In genomic region chr10:113047963-113048781, GRCh38 we compare ENCODE assay signal across 1 cellular context.
TF ChIP-seq lines count a peak whose summit lies in the region.

No MANE protein-coding gene starts in this region.

TF ChIP-seq in WTC11, 78 proteins besides CTCF, POLR2A, EP300 and RAD21 (continued from another document):
- no peak for TF ChIP-seq PRDM15 (CRISPR knock-in tag; IDR thresholded peaks at IDR 0.05)
- TF ChIP-seq AR (CRISPR knock-in tag; IDR thresholded peaks at IDR 0.05): no peak
- no peak for TF ChIP-seq ETV6 (CRISPR knock-in tag; IDR thresholded peaks at IDR 0.05)
- TF ChIP-seq ZNF671 (CRISPR knock-in tag; IDR thresholded peaks at IDR 0.05): no peak
- TF ChIP-seq AFF4 (CRISPR knock-in tag; IDR thresholded peaks at IDR 0.05; ENCODE audit: borderline replicate concordance): no peak
- TF ChIP-seq ZNF425 (CRISPR knock-in tag; conservative IDR thresholded peaks at IDR 0.05): no peak
TF ChIP-seq in WTC11: peak in this region for 0.
